Comparison of ENCODE assay signal across 8 cellular contexts in genomic region chr1:778451-779278, GRCh38.
DNase-seq lines count a peak whose midpoint lies in the region; ATAC-seq, FAIRE-seq and TF ChIP-seq lines count a peak whose summit lies in the region.
"Not testable (repeated sequence)": the region's sequence is repeated elsewhere in the genome, so short reads cannot be mapped to it uniquely, and the experiment has no call there.

No MANE protein-coding gene starts in this region.

- H3K27ac ChIP-seq in liver (ENCODE audit: low read depth in 1 of 2, low read length in 2 of 2): peak overlapping the region; percentile 84 to 86

- peak; percentile 28 for TF ChIP-seq CTCF in liver (IDR thresholded peaks at IDR 0.05; ENCODE audit: low read depth, low read length, missing input control)

- ATAC-seq in GM18520 (IDR thresholded peaks at IDR 0.05; ENCODE audit: unreplicated experiment) (peak; percentile 100), HG02840 (IDR thresholded peaks at IDR 0.05; ENCODE audit: low FRiP score, unreplicated experiment) (peak; percentile 100)

- H3K4me1 ChIP-seq in endocrine pancreas (ENCODE audit: control insufficient read depth, insufficient read depth, low read length); liver (ENCODE audit: control insufficient read depth in 4 of 4, insufficient read depth in 4 of 4, low read length in 3 of 4): not testable (repeated sequence)

- DNase-seq in NCI-H226 (peak; percentile 98), activated T-cell treated with anti-CD3 and anti-CD28 coated beads for 4 hours (peak; percentile 98)
- DNase-seq in stimulated activated CD4-positive, alpha-beta T cell treated with anti-CD3 and anti-CD28 coated beads, Interleukin-12 subunit alpha, Interleukin-12 subunit beta, amount 100 ng/mL, for 48 hours (ENCODE audit: low read depth in 2 of 3, low spot score in 1 of 3): peak; percentile 96 to 98 (median 96)

- H3K36me3 ChIP-seq in endocrine pancreas (ENCODE audit: control insufficient read depth, insufficient read depth, low read length); liver (ENCODE audit: control insufficient read depth in 4 of 4, insufficient read depth in 3 of 4, low read depth in 1 of 4, low read length in 3 of 4): not testable (repeated sequence)

- H3K4me3 ChIP-seq in endocrine pancreas (ENCODE audit: control insufficient read depth, insufficient read depth, low read length) (peak overlapping the region; percentile 3), liver (ENCODE audit: low read depth in 1 of 3, low read length in 3 of 3) (peak overlapping the region; percentile 62 to 83 (median 76))

- H3K9ac ChIP-seq in endocrine pancreas (ENCODE audit: control insufficient read depth, insufficient read depth, low read length): not testable (repeated sequence)
- peak overlapping the region; percentile 38 to 62 for H3K9ac ChIP-seq in liver (ENCODE audit: low read depth in 1 of 2, low read length in 2 of 2)

- peak; percentile 91 for FAIRE-seq in A204.1 (lab: Jason Lieb, UNC)

- H3K9me3 ChIP-seq in endocrine pancreas (ENCODE audit: control insufficient read depth, low read length); liver (ENCODE audit: control insufficient read depth in 4 of 4, low read length in 3 of 4): not testable (repeated sequence)

- WGBS in liver: under 1% methylated on average over 63 of the region's 65 CpGs

- peak; percentile 53 to 64 for TF ChIP-seq RAD21 in liver (IDR thresholded peaks at IDR 0.05)

- not testable (repeated sequence) for H3K27me3 ChIP-seq in endocrine pancreas (ENCODE audit: control insufficient read depth, insufficient read depth, low read length); liver (ENCODE audit: control insufficient read depth in 4 of 4, insufficient read depth in 4 of 4, low read length in 3 of 4)

TF ChIP-seq in liver, 16 proteins besides CTCF, POLR2A, EP300 and RAD21:
- TF ChIP-seq RXRA (IDR thresholded peaks at IDR 0.05) (peak; percentile 28), EGR1 (IDR thresholded peaks at IDR 0.05; ENCODE audit: low read depth in 2 of 2) (peak in 1 of 2 donors; percentile 28), FOXA2 (IDR thresholded peaks at IDR 0.05) (peak; percentile 10), TAF1 (conservative IDR thresholded peaks at IDR 0.05) (peak; percentile 32), HNF4A (conservative IDR thresholded peaks at IDR 0.05) (peak; percentile 11 to 15), SP1 (IDR thresholded peaks at IDR 0.05) (peak; percentile 98), REST (IDR thresholded peaks at IDR 0.05) (peak; percentile 57), YY1 (IDR thresholded peaks at IDR 0.05) (peak; percentile 82), GABPA (IDR thresholded peaks at IDR 0.05 in 1 of 2, conservative IDR thresholded peaks at IDR 0.05 in 1 of 2) (peak in 1 of 2 donors; percentile 67), JUND (IDR thresholded peaks at IDR 0.05) (peak; percentile 24 to 47)

Comparison
In these comparisons a context has a peak if more than half of its experiments do, and no peak if none do; other contexts are left out.
1. Peak in every context shown above with its lines: DNase-seq, ATAC-seq, H3K4me3 ChIP-seq and H3K27ac ChIP-seq.